ENCODE assay signal across 15 cellular contexts in the genomic region with DNA sequence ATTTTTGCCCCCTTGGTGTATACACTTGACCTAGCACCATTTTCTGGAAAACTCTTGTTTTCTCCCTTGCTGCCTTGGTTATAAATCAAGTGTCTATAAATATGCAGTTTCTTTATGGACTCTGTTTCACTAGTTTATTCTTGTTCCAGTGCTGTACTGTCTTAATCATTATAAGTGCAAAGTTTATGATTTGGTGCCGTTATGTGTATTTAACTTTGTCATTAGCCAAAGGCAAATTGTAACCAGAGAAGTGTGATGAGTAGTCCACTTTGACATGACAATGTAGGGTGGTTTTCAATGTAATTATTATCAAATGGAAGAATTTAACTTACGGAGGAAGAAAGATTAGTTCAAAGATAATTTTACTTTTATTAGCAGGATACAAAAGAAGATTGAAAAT.
"Had no signal": no experiment of that assay in that cellular context is flagged by ENCODE, and none has a peak within 500 bp of the region (broad histone marks: within the 10 kb centered on the region; RNA-seq: fewer than 3 reads in every experiment).

No MANE protein-coding gene starts in this region.

- H3K27me3 ChIP-seq: foreskin keratinocyte, neutrophil, right lobe of liver, tibial nerve, upper lobe of right lung had no signal

- H3K4me3 ChIP-seq: psoas muscle, right lobe of liver, tibial nerve, upper lobe of right lung had no signal

- H3K27ac ChIP-seq: foreskin keratinocyte, neutrophil, psoas muscle, right lobe of liver, tibial nerve, upper lobe of right lung had no signal

- H3K9me3 Mint-ChIP-seq: effector memory CD8-positive, alpha-beta T cell; naive thymus-derived CD4-positive, alpha-beta T cell; stimulated activated memory B cell treated with anti-CD40 and anti-IgM and Interleukin-4, amounts not matched to agents 10 μg/mL and 1 μg/mL and 100 μg/mL, for 72 hours; stimulated activated naive CD8-positive, alpha-beta T cell treated with anti-CD3 and anti-CD28 coated beads, Interleukin-15, Interleukin-2, amounts not matched to agents 100 ng/mL and 50 ng/mL, for 24 hours had no signal

- ATAC-seq: effector memory CD8-positive, alpha-beta T cell; foreskin keratinocyte; naive thymus-derived CD4-positive, alpha-beta T cell; psoas muscle; right lobe of liver; stimulated activated memory B cell treated with anti-CD40 and anti-IgM and Interleukin-4, amounts not matched to agents 10 μg/mL and 1 μg/mL and 100 μg/mL, for 72 hours; upper lobe of right lung had no signal

- H3K27me3 Mint-ChIP-seq: effector memory CD8-positive, alpha-beta T cell; naive thymus-derived CD4-positive, alpha-beta T cell; stimulated activated memory B cell treated with anti-CD40 and anti-IgM and Interleukin-4, amounts not matched to agents 10 μg/mL and 1 μg/mL and 100 μg/mL, for 72 hours; stimulated activated naive CD8-positive, alpha-beta T cell treated with anti-CD3 and anti-CD28 coated beads, Interleukin-15, Interleukin-2, amounts not matched to agents 100 ng/mL and 50 ng/mL, for 24 hours had no signal

- H3K4me1 ChIP-seq: foreskin keratinocyte had no signal

- DNase-seq: effector memory CD8-positive, alpha-beta T cell; kidney glomerular epithelial cell; mesendoderm; naive thymus-derived CD4-positive, alpha-beta T cell; psoas muscle; retina; right lobe of liver; stimulated activated CD4-positive, alpha-beta T cell treated with anti-CD3 and anti-CD28 coated beads, Interleukin-4, amount 100 ng/mL, for 1 hour; stimulated activated CD8-positive, alpha-beta memory T cell treated with anti-CD3 and anti-CD28 coated beads, Interleukin-4, amount 100 ng/mL, for 48 hours; upper lobe of right lung had no signal

- H3K4me3 Mint-ChIP-seq: effector memory CD8-positive, alpha-beta T cell; naive thymus-derived CD4-positive, alpha-beta T cell; stimulated activated memory B cell treated with anti-CD40 and anti-IgM and Interleukin-4, amounts not matched to agents 10 μg/mL and 1 μg/mL and 100 μg/mL, for 72 hours; stimulated activated naive CD8-positive, alpha-beta T cell treated with anti-CD3 and anti-CD28 coated beads, Interleukin-15, Interleukin-2, amounts not matched to agents 100 ng/mL and 50 ng/mL, for 24 hours had no signal

- H3K9me3 ChIP-seq: neutrophil, psoas muscle, right lobe of liver, upper lobe of right lung had no signal

- H3K27ac Mint-ChIP-seq: effector memory CD8-positive, alpha-beta T cell; stimulated activated memory B cell treated with anti-CD40 and anti-IgM and Interleukin-4, amounts not matched to agents 10 μg/mL and 1 μg/mL and 100 μg/mL, for 72 hours; stimulated activated naive CD8-positive, alpha-beta T cell treated with anti-CD3 and anti-CD28 coated beads, Interleukin-15, Interleukin-2, amounts not matched to agents 100 ng/mL and 50 ng/mL, for 24 hours had no signal
